1 cellular context compared by ENCODE assay signal in the genomic region with DNA sequence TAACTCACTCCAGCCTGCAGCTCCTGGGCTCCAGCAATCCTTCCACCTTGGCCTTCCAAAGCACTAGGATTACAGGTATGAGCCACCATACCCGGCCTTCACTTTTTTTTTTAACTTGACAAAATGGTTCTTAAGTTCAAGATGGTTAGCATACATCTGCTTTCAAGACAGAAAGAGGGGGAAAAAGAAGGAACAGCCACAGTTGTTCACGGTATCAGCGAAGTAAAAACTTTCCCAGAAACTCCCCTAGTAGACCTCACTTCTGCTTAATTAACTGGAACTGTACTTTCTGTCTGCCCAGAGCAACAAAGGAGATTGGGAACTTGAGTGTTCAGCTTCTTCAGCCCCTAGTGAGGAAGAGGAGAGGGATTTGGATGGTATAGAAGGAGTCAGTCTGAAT.
A peak's percentile ranks its signal among the peaks of the same experiment; 100 is the strongest.
TF ChIP-seq lines count a peak whose summit lies in the region.

No MANE protein-coding gene starts in this region.

TF ChIP-seq in GM12878, 131 proteins besides CTCF, POLR2A, EP300 and RAD21 (continued from another document):
- TF ChIP-seq, protein P1, sequence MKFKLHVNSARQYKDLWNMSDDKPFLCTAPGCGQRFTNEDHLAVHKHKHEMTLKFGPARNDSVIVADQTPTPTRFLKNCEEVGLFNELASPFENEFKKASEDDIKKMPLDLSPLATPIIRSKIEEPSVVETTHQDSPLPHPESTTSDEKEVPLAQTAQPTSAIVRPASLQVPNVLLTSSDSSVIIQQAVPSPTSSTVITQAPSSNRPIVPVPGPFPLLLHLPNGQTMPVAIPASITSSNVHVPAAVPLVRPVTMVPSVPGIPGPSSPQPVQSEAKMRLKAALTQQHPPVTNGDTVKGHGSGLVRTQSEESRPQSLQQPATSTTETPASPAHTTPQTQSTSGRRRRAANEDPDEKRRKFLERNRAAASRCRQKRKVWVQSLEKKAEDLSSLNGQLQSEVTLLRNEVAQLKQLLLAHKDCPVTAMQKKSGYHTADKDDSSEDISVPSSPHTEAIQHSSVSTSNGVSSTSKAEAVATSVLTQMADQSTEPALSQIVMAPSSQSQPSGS (IDR thresholded peaks at IDR 0.05; ENCODE audit: low read length), result peak; percentile 49; the same call in 1 of the 2 replicates
- TF ChIP-seq STAT1 (conservative IDR thresholded peaks at IDR 0.05) (no peak), ZNF217 (IDR thresholded peaks at IDR 0.05) (no peak), NBN (IDR thresholded peaks at IDR 0.05) (peak; percentile 15; the same call in 1 of the 2 replicates), RELA (IDR thresholded peaks at IDR 0.05; ENCODE audit: borderline replicate concordance, partially characterized antibody) (peak; percentile 65), KAT2A (conservative IDR thresholded peaks at IDR 0.05; ENCODE audit: control insufficient read depth, low read depth, low read length) (no peak), RUNX3 (IDR thresholded peaks at IDR 0.05; ENCODE audit: low read length) (peak; percentile 56; the same call in 1 of the 2 replicates), E4F1 (IDR thresholded peaks at IDR 0.05; ENCODE audit: borderline replicate concordance, partially characterized antibody) (no peak), KLF5 (IDR thresholded peaks at IDR 0.05; ENCODE audit: partially characterized antibody) (no peak), TAF1 (IDR thresholded peaks at IDR 0.05; ENCODE audit: borderline replicate concordance, low read depth, low read length) (no peak), RAD51 (IDR thresholded peaks at IDR 0.05) (no peak), NFIC (IDR thresholded peaks at IDR 0.05; ENCODE audit: low read depth, low read length) (peak; percentile 80; the same call in 1 of the 2 replicates), YBX1 (IDR thresholded peaks at IDR 0.05) (no peak), CREM (IDR thresholded peaks at IDR 0.05; ENCODE audit: low read depth) (peak; percentile 25; the same call in 1 of the 2 replicates), ZBTB40 (IDR thresholded peaks at IDR 0.05; ENCODE audit: borderline replicate concordance) (no peak), IRF4 (IDR thresholded peaks at IDR 0.05; ENCODE audit: low read depth, low read length) (no peak), JUND (IDR thresholded peaks at IDR 0.05; ENCODE audit: low read depth, low read length) (no peak), FOXM1 (IDR thresholded peaks at IDR 0.05; ENCODE audit: low read depth, low read length) (peak; percentile 23; the same call in 1 of the 2 replicates), YY1 (IDR thresholded peaks at IDR 0.05; ENCODE audit: low read depth, low read length) (0 out of 2 replicates have a peak, but pooled peaks have one; percentile 22), NFXL1 (IDR thresholded peaks at IDR 0.05; ENCODE audit: borderline replicate concordance) (no peak), PBX3 (IDR thresholded peaks at IDR 0.05; ENCODE audit: insufficient replicate concordance, low read depth, low read length) (no peak), BCL11A (IDR thresholded peaks at IDR 0.05; ENCODE audit: low read depth, low read length) (peak; percentile 72), ATF7 (IDR thresholded peaks at IDR 0.05; ENCODE audit: low read depth) (peak; percentile 17; the same call in 1 of the 2 replicates), IKZF1 (conservative IDR thresholded peaks at IDR 0.05) (peak; percentile 49), MEF2A (IDR thresholded peaks at IDR 0.05; ENCODE audit: insufficient read depth, low read depth, low read length) (0 out of 2 replicates have a peak, but pooled peaks have one; percentile 22), RB1 (IDR thresholded peaks at IDR 0.05; ENCODE audit: borderline replicate concordance) (no peak), BACH1 (IDR thresholded peaks at IDR 0.05; ENCODE audit: borderline replicate concordance) (no peak), PKNOX1 (IDR thresholded peaks at IDR 0.05) (no peak), MTA2 (IDR thresholded peaks at IDR 0.05; ENCODE audit: low read depth) (peak; percentile 63), RBBP5 (conservative IDR thresholded peaks at IDR 0.05) (no peak), SUPT20H (IDR thresholded peaks at IDR 0.05; ENCODE audit: borderline replicate concordance, control insufficient read depth, low read depth, low read length) (no peak), GATAD2B (conservative IDR thresholded peaks at IDR 0.05; ENCODE audit: low read depth) (no peak), SRF (IDR thresholded peaks at IDR 0.05; ENCODE audit: low read depth in 2 of 2, low read length in 2 of 2) (no peak), SP1 (IDR thresholded peaks at IDR 0.05; ENCODE audit: low read depth, low read length) (no peak), IKZF2 (IDR thresholded peaks at IDR 0.05) (peak; percentile 80 to 82)
- TF ChIP-seq, protein P2, sequence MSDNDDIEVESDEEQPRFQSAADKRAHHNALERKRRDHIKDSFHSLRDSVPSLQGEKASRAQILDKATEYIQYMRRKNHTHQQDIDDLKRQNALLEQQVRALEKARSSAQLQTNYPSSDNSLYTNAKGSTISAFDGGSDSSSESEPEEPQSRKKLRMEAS (IDR thresholded peaks at IDR 0.05; ENCODE audit: low read depth, low read length), result no peak
- TF ChIP-seq, protein P3, sequence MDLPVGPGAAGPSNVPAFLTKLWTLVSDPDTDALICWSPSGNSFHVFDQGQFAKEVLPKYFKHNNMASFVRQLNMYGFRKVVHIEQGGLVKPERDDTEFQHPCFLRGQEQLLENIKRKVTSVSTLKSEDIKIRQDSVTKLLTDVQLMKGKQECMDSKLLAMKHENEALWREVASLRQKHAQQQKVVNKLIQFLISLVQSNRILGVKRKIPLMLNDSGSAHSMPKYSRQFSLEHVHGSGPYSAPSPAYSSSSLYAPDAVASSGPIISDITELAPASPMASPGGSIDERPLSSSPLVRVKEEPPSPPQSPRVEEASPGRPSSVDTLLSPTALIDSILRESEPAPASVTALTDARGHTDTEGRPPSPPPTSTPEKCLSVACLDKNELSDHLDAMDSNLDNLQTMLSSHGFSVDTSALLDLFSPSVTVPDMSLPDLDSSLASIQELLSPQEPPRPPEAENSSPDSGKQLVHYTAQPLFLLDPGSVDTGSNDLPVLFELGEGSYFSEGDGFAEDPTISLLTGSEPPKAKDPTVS (IDR thresholded peaks at IDR 0.05; ENCODE audit: low read depth, low read length), result no peak
- TF ChIP-seq, protein P4, sequence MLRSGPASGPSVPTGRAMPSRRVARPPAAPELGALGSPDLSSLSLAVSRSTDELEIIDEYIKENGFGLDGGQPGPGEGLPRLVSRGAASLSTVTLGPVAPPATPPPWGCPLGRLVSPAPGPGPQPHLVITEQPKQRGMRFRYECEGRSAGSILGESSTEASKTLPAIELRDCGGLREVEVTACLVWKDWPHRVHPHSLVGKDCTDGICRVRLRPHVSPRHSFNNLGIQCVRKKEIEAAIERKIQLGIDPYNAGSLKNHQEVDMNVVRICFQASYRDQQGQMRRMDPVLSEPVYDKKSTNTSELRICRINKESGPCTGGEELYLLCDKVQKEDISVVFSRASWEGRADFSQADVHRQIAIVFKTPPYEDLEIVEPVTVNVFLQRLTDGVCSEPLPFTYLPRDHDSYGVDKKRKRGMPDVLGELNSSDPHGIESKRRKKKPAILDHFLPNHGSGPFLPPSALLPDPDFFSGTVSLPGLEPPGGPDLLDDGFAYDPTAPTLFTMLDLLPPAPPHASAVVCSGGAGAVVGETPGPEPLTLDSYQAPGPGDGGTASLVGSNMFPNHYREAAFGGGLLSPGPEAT (IDR thresholded peaks at IDR 0.05; ENCODE audit: low read depth), result peak; percentile 71; the same call in 1 of the 2 replicates
- TF ChIP-seq, protein P5, sequence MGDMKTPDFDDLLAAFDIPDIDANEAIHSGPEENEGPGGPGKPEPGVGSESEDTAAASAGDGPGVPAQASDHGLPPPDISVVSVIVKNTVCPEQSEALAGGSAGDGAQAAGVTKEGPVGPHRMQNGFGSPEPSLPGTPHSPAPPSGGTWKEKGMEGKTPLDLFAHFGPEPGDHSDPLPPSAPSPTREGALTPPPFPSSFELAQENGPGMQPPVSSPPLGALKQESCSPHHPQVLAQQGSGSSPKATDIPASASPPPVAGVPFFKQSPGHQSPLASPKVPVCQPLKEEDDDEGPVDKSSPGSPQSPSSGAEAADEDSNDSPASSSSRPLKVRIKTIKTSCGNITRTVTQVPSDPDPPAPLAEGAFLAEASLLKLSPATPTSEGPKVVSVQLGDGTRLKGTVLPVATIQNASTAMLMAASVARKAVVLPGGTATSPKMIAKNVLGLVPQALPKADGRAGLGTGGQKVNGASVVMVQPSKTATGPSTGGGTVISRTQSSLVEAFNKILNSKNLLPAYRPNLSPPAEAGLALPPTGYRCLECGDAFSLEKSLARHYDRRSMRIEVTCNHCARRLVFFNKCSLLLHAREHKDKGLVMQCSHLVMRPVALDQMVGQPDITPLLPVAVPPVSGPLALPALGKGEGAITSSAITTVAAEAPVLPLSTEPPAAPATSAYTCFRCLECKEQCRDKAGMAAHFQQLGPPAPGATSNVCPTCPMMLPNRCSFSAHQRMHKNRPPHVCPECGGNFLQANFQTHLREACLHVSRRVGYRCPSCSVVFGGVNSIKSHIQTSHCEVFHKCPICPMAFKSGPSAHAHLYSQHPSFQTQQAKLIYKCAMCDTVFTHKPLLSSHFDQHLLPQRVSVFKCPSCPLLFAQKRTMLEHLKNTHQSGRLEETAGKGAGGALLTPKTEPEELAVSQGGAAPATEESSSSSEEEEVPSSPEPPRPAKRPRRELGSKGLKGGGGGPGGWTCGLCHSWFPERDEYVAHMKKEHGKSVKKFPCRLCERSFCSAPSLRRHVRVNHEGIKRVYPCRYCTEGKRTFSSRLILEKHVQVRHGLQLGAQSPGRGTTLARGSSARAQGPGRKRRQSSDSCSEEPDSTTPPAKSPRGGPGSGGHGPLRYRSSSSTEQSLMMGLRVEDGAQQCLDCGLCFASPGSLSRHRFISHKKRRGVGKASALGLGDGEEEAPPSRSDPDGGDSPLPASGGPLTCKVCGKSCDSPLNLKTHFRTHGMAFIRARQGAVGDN (IDR thresholded peaks at IDR 0.05), result no peak
